ENCODE assay signal across 21 cellular contexts in genomic region chr12:50635356-50635755, GRCh38.
DNase-seq lines count a peak whose midpoint lies in the region; ATAC-seq and TF ChIP-seq lines count a peak whose summit lies in the region.
"Had no signal": no experiment of that assay in that cellular context is flagged by ENCODE, and none has a peak within 500 bp of the region (broad histone marks: within the 10 kb centered on the region; RNA-seq: fewer than 3 reads in every experiment).

No MANE protein-coding gene starts in this region.

- H3K79me2 ChIP-seq in DND-41 (ENCODE audit: insufficient read depth, low read length) = peaks cover 11% of the 10 kb centered on the region

- TF ChIP-seq CTCF in DND-41 (IDR thresholded peaks at IDR 0.05; ENCODE audit: borderline replicate concordance, extremely low read depth, low read length, poor library complexity, severe bottlenecking) (no peak), nephron (IDR thresholded peaks at IDR 0.05; ENCODE audit: unreplicated experiment in 3 of 3) (no peak)

- H3K4me2 ChIP-seq in DND-41 (ENCODE audit: insufficient read depth, low read length) = no peak overlapping the region
- H3K4me2 ChIP-seq: A549 had no signal

- no peaks in the 10 kb centered on the region for H3K9me3 Mint-ChIP-seq in activated CD4-positive, alpha-beta T cell treated with anti-CD3 and anti-CD28 coated beads, Interleukin-2, amount 10 ng/mL, durations not matched to agents 7 days and 5 days
- peaks cover 2% of the 10 kb centered on the region for H3K9me3 Mint-ChIP-seq in nephron
- H3K9me3 Mint-ChIP-seq: activated naive CD8-positive, alpha-beta T cell treated with anti-CD3 and anti-CD28 coated beads, Interleukin-2, amount 50 U/mL, for 24 hours had no signal

- H3K9me3 ChIP-seq in DND-41 (ENCODE audit: insufficient read depth, low read length, severe bottlenecking) = no peaks in the 10 kb centered on the region
- H3K9me3 ChIP-seq: A549, vagina had no signal

- no peak overlapping the region for H3K27ac ChIP-seq in DND-41 (ENCODE audit: low read length)
- H3K27ac ChIP-seq: A549, vagina had no signal

- H3K36me3 ChIP-seq in DND-41 (ENCODE audit: insufficient read depth, low read length) = peaks cover 12% of the 10 kb centered on the region; the same call in 1 of the 2 replicates
- H3K36me3 ChIP-seq: vagina had no signal

- H3K4me1 ChIP-seq in DND-41 (ENCODE audit: insufficient read depth, low read length) = peaks cover 2% of the 10 kb centered on the region; the same call in 1 of the 2 replicates

- H3K27me3 Mint-ChIP-seq in activated CD4-positive, alpha-beta T cell treated with anti-CD3 and anti-CD28 coated beads, Interleukin-2, amount 10 ng/mL, durations not matched to agents 7 days and 5 days = no peaks in the 10 kb centered on the region
- H3K27me3 Mint-ChIP-seq in nephron (ENCODE audit: low read depth) = no peaks in the 10 kb centered on the region
- H3K27me3 Mint-ChIP-seq: activated naive CD8-positive, alpha-beta T cell treated with anti-CD3 and anti-CD28 coated beads, Interleukin-2, amount 50 U/mL, for 24 hours; progenitor cell of endocrine pancreas; T-helper 17 cell had no signal

- POLR2A ChIA-PET in activated CD4-positive, alpha-beta T cell treated with anti-CD3 and anti-CD28 coated beads, Interleukin-2, amount 10 ng/mL, durations not matched to agents 7 days and 5 days (lab: Charles Lee) = no interaction called here

- peak overlapping the region; percentile 70 for H3K27ac Mint-ChIP-seq in activated CD4-positive, alpha-beta T cell treated with anti-CD3 and anti-CD28 coated beads, Interleukin-2, amount 10 ng/mL, durations not matched to agents 7 days and 5 days
- H3K27ac Mint-ChIP-seq in nephron = peak overlapping the region in 2 of 3 experiments; percentile 28 to 31
- H3K27ac Mint-ChIP-seq: activated naive CD8-positive, alpha-beta T cell treated with anti-CD3 and anti-CD28 coated beads, Interleukin-2, amount 50 U/mL, for 24 hours; progenitor cell of endocrine pancreas; T-helper 17 cell had no signal

- H3K4me3 Mint-ChIP-seq in activated CD4-positive, alpha-beta T cell treated with anti-CD3 and anti-CD28 coated beads, Interleukin-2, amount 10 ng/mL, durations not matched to agents 7 days and 5 days = no peak overlapping the region
- no peak overlapping the region for H3K4me3 Mint-ChIP-seq in nephron
- H3K4me3 Mint-ChIP-seq: activated naive CD8-positive, alpha-beta T cell treated with anti-CD3 and anti-CD28 coated beads, Interleukin-2, amount 50 U/mL, for 24 hours; T-helper 17 cell had no signal

- H3K4me3 ChIP-seq in DND-41 (ENCODE audit: low read depth in 1 of 2, low read length in 2 of 2) = no peak overlapping the region
- H3K4me3 ChIP-seq: A549, vagina had no signal

- peaks cover 30% of the 10 kb centered on the region for H3K4me1 Mint-ChIP-seq in activated CD4-positive, alpha-beta T cell treated with anti-CD3 and anti-CD28 coated beads, Interleukin-2, amount 10 ng/mL, durations not matched to agents 7 days and 5 days
- peaks cover 34% of the 10 kb centered on the region for H3K4me1 Mint-ChIP-seq in nephron

- CTCF ChIA-PET in activated CD4-positive, alpha-beta T cell treated with anti-CD3 and anti-CD28 coated beads, Interleukin-2, amount 10 ng/mL, durations not matched to agents 7 days and 5 days (lab: Charles Lee) = interaction anchor here (2.0 kb wide), 1 partner anchor 131 kb away, joined by 8 read pairs; the partner anchor contains the start of gene DIP2B

- no peak overlapping the region for H2AFZ ChIP-seq in DND-41 (ENCODE audit: low read depth, low read length)

- DNase-seq in activated CD4-positive, alpha-beta T cell treated with anti-CD3 and anti-CD28 coated beads, Interleukin-2, amount 10 ng/mL, durations not matched to agents 7 days and 5 days = no peak
- no peak for DNase-seq in activated CD4-positive, alpha-beta T cell treated with anti-CD3 and anti-CD28 coated beads for 1 hour
- DNase-seq in DND-41 (peak; percentile 44), cerebellar cortex (ENCODE audit: low spot score) (peak; percentile 52), NCI-H1417 (lab: John Stamatoyannopoulos, UW) (no peak)
- DNase-seq in central memory CD4-positive, alpha-beta T cell = no peak
- DNase-seq: activated naive CD8-positive, alpha-beta T cell treated with anti-CD3 and anti-CD28 coated beads, Interleukin-2, amount 50 U/mL, for 24 hours; cerebellar nuclear complex; GF-D8; H7; Kasumi-1; NCI-H1105 treated with DMSO at 0.1 percent for 48 hours; NCI-H2227 treated with DMSO at 0.1 percent for 48 hours; stimulated activated naive CD4-positive, alpha-beta T cell treated with Interleukin-2 at 50 U/mL for 16 hours; T-helper 17 cell had no signal

- ATAC-seq in DND-41 (ENCODE audit: insufficient read depth, low read depth) (peak; percentile 80), GM21447 (IDR thresholded peaks at IDR 0.05; ENCODE audit: unreplicated experiment) (no peak)
- ATAC-seq: A549; activated CD4-positive, CD25-positive, alpha-beta regulatory T cell treated with anti-CD3 and anti-CD28 coated beads, Interleukin-2, amount 50 U/mL, for 24 hours; activated naive CD8-positive, alpha-beta T cell treated with anti-CD3 and anti-CD28 coated beads, Interleukin-2, amount 50 U/mL, for 24 hours; T-helper 17 cell had no signal

- peaks cover 14% of the 10 kb centered on the region for H3K36me3 Mint-ChIP-seq in activated CD4-positive, alpha-beta T cell treated with anti-CD3 and anti-CD28 coated beads, Interleukin-2, amount 10 ng/mL, durations not matched to agents 7 days and 5 days (ENCODE audit: low read depth)
- peaks cover 16% of the 10 kb centered on the region for H3K36me3 Mint-ChIP-seq in nephron (ENCODE audit: low read depth)

- 0 out of 2 replicates have a peak, but pooled peaks cover 2% of the 10 kb centered on the region for H4K20me1 ChIP-seq in DND-41 (ENCODE audit: insufficient read depth, low read length)

- no peak overlapping the region for H3K9ac ChIP-seq in DND-41 (ENCODE audit: low read depth, low read length)

- H3K27me3 ChIP-seq in DND-41 (ENCODE audit: insufficient read depth, low read length, poor library complexity) = no peaks in the 10 kb centered on the region
- H3K27me3 ChIP-seq: vagina had no signal

Comparison
In these comparisons a context has a peak if more than half of its experiments do, and no peak if none do; other contexts are left out.
1. DNase-seq: peak in DND-41 (single experiment) and cerebellar cortex (single experiment); none in activated CD4-positive, alpha-beta T cell treated with anti-CD3 and anti-CD28 coated beads, Interleukin-2, amount 10 ng/mL, durations not matched to agents 7 days and 5 days (single experiment), activated CD4-positive, alpha-beta T cell treated with anti-CD3 and anti-CD28 coated beads for 1 hour (single experiment), NCI-H1417 (0 of 3) and central memory CD4-positive, alpha-beta T cell (single experiment).